In genomic region chr1:206470692-206471414, GRCh38 we compare ENCODE assay signal across 8 cellular contexts. TPM values are rescaled to one million over a fixed set of nuclear protein-coding genes. Genes with fewer than 3 reads are reported as not detected.
DNase-seq lines count a peak whose midpoint lies in the region; ATAC-seq, FAIRE-seq and TF ChIP-seq lines count a peak whose summit lies in the region.

No MANE protein-coding gene starts in this region.

- H3K9ac ChIP-seq in DND-41 (ENCODE audit: low read depth, low read length), result peak overlapping the region; percentile 67

- H3K27me3 ChIP-seq in DND-41 (ENCODE audit: insufficient read depth, low read length, poor library complexity), result no peaks in the 10 kb centered on the region
- H3K27me3 ChIP-seq in pancreas, result no peaks in the 10 kb centered on the region

- H3K4me3 ChIP-seq in DND-41 (ENCODE audit: low read depth in 1 of 2, low read length in 2 of 2), result peak overlapping the region; percentile 41 to 78
- H3K4me3 ChIP-seq in fibroblast of villous mesenchyme (ENCODE audit: low read depth, low read length), result peak overlapping the region; percentile 90
- H3K4me3 ChIP-seq in pancreas, result peak overlapping the region; percentile 13 to 66 (median 50)

- peaks cover 16% of the 10 kb centered on the region for H3K79me2 ChIP-seq in DND-41 (ENCODE audit: insufficient read depth, low read length)

- peak overlapping the region; percentile 75 for H3K4me2 ChIP-seq in DND-41 (ENCODE audit: insufficient read depth, low read length)

- DNase-seq in DND-41 (peak; percentile 80), MV-4-11 (lab: John Stamatoyannopoulos, UW) (peak; percentile 25), fibroblast of villous mesenchyme (ENCODE audit: low read depth) (peak; percentile 74), pancreas (no peak), mucosa of gallbladder (ENCODE audit: low spot score) (no peak), NCI-H2196 treated with DMSO at 0.1 percent for 48 hours (lab: John Stamatoyannopoulos, UW; ENCODE audit: unreplicated experiment) (no peak)
- DNase-seq in activated T-cell treated with anti-CD3 and anti-CD28 coated beads, Interleukin-2, amount 50 U/mL, for 1 hour, result peak; percentile 47

- intact Hi-C loops in pancreas (cut with DNase I), result no loop called here

- H3K27ac ChIP-seq in DND-41 (ENCODE audit: low read length), result peak overlapping the region; percentile 82
- peak overlapping the region in 2 of 4 donors; percentile 15 to 52 for H3K27ac ChIP-seq in pancreas

- TF ChIP-seq CTCF in DND-41 (IDR thresholded peaks at IDR 0.05; ENCODE audit: borderline replicate concordance, extremely low read depth, low read length, poor library complexity, severe bottlenecking) (no peak), fibroblast of villous mesenchyme (IDR thresholded peaks at IDR 0.05; ENCODE audit: insufficient read depth, low read depth, low read length) (no peak), pancreas (IDR thresholded peaks at IDR 0.05) (no peak)

- H3K4me1 ChIP-seq in DND-41 (ENCODE audit: insufficient read depth, low read length) (peaks cover 33% of the 10 kb centered on the region), pancreas (peaks cover 0 to 17% (median 4%) of the 10 kb centered on the region in 3 donors)

- ATAC-seq in DND-41 (ENCODE audit: insufficient read depth, low read depth) (peak; percentile 83), GM21619 (IDR thresholded peaks at IDR 0.05; ENCODE audit: unreplicated experiment) (peak; percentile 23), pancreas (peak; percentile 57 to 72 (median 62))

- peak overlapping the region; percentile 86 for H2AFZ ChIP-seq in DND-41 (ENCODE audit: low read depth, low read length)

- peaks cover 26% of the 10 kb centered on the region for H3K36me3 ChIP-seq in DND-41 (ENCODE audit: insufficient read depth, low read length)
- no peaks in the 10 kb centered on the region for H3K36me3 ChIP-seq in pancreas

- FAIRE-seq in pancreas (lab: Jason Lieb, UNC), result no peak

- no peaks in the 10 kb centered on the region for H3K9me3 ChIP-seq in DND-41 (ENCODE audit: insufficient read depth, low read length, severe bottlenecking)
- H3K9me3 ChIP-seq in pancreas, result no peaks in the 10 kb centered on the region

- H4K20me1 ChIP-seq in DND-41 (ENCODE audit: insufficient read depth, low read length), result no peaks in the 10 kb centered on the region

- 1% methylated on average over 17 to 18 of the region's 18 CpGs for WGBS in pancreas, 2 donors

RNA-seq across cellular contexts. Expression of gene IKBKE, which starts 0.6 kb away (rescaled TPM):
- total RNA-seq in fibroblast of villous mesenchyme, result 23.7 and 25.8 TPM in 2 replicates
- total RNA-seq in pancreas, result 1 to 10 TPM; 1.8 to 9.9 (median 3.1) TPM
- 1 to 10 TPM; 3.4 to 6.4 TPM for polyA plus RNA-seq in pancreas
- 11.7 TPM for total RNA-seq in mucosa of gallbladder

RNA-seq across cellular contexts. Expression of gene RASSF5, which starts 36.5 kb away (rescaled TPM):
- total RNA-seq in fibroblast of villous mesenchyme (0.86 and 1.6 TPM in 2 replicates), pancreas (10 to 100 TPM in 4 of 6 donors, 1 to 10 TPM in 2; 8.2 to 17.8 (median 12.5) TPM), mucosa of gallbladder (49.5 TPM)
- 10 to 100 TPM in 1 of 2 donors, 1 to 10 TPM in 1; 6.7 to 22.3 TPM for polyA plus RNA-seq in pancreas

Comparison
In these comparisons a context has a peak if more than half of its experiments do, and no peak if none do; other contexts are left out.
1. ATAC-seq: peak in every context shown above with its lines; median percentile 83 in DND-41; 62 in pancreas; 23 in GM21619.
2. DNase-seq: peak in DND-41 (single experiment), MV-4-11 (single experiment), activated T-cell treated with anti-CD3 and anti-CD28 coated beads, Interleukin-2, amount 50 U/mL, for 1 hour (single experiment) and fibroblast of villous mesenchyme (single experiment); none in pancreas (0 of 6), mucosa of gallbladder (single experiment) and NCI-H2196 treated with DMSO at 0.1 percent for 48 hours (single experiment).
3. Peak in every context shown above with its lines, with median percentiles within 50 percentile points of each other: H3K4me3 ChIP-seq.